In the genomic region with DNA sequence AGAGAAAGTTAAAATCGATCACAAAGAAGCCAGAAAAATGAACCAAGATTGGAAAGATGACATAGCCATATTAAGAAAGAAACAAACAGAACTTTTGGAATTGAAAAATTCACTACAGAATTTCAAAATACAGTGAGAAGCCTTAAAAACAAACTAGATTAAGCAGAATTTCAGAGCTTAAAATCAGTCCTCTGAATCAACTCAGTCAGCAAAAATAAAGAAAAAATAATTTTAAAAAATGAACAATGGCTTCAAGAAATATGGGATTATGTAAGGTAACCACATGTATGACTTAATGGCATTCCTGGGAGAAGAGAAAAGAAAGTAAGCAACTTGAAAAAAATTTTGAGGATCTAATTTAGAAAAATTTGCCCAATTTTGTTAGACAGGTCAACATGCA, we compare ENCODE assay signal across 3 cellular contexts.
TF ChIP-seq lines count a peak whose summit lies in the region.

No MANE protein-coding gene starts in this region.

TF ChIP-seq in HepG2, 621 proteins besides CTCF, POLR2A, EP300 and RAD21 (continues in another document):
- TF ChIP-seq SALL2 (CRISPR knock-in tag; IDR thresholded peaks at IDR 0.05) = no peak
- TF ChIP-seq SRSF9 (IDR thresholded peaks at IDR 0.05; ENCODE audit: borderline replicate concordance, insufficient read depth, low read depth, low read length, poor library complexity, severe bottlenecking) = no peak
- TF ChIP-seq MAFF (IDR thresholded peaks at IDR 0.05; ENCODE audit: low read depth, low read length) = peak; percentile 44
- TF ChIP-seq SUZ12 (IDR thresholded peaks at IDR 0.05; ENCODE audit: low read depth, low read length) = no peak
- no peak for TF ChIP-seq ZSCAN29 (CRISPR knock-in tag; conservative IDR thresholded peaks at IDR 0.05)
- TF ChIP-seq ZNF724P (CRISPR knock-in tag; IDR thresholded peaks at IDR 0.05; ENCODE audit: borderline replicate concordance) = no peak
- peak; percentile 39 to 71; a peak in 3 of 4 replicates for TF ChIP-seq MAFK (conservative IDR thresholded peaks at IDR 0.05 in 1 of 2, IDR thresholded peaks at IDR 0.05 in 1 of 2; ENCODE audit: low read length in 2 of 2)
- TF ChIP-seq, protein P1, sequence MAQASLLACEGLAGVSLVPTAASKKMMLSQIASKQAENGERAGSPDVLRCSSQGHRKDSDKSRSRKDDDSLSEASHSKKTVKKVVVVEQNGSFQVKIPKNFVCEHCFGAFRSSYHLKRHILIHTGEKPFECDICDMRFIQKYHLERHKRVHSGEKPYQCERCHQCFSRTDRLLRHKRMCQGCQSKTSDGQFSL (CRISPR knock-in tag; IDR thresholded peaks at IDR 0.05) = no peak
- TF ChIP-seq IRF2 (CRISPR knock-in tag; IDR thresholded peaks at IDR 0.05) = no peak
- no peak for TF ChIP-seq IKZF4 (CRISPR knock-in tag; IDR thresholded peaks at IDR 0.05; ENCODE audit: borderline replicate concordance, low read depth, not compliant biosample characterization)
- no peak for TF ChIP-seq NR2C2 (CRISPR knock-in tag; IDR thresholded peaks at IDR 0.05; ENCODE audit: borderline replicate concordance)
- no peak for TF ChIP-seq ZBTB38 (CRISPR knock-in tag; IDR thresholded peaks at IDR 0.05)
- no peak for TF ChIP-seq ZC3H13 (CRISPR knock-in tag; IDR thresholded peaks at IDR 0.05)
- TF ChIP-seq ZNF552 (CRISPR knock-in tag; IDR thresholded peaks at IDR 0.05; ENCODE audit: borderline replicate concordance) = no peak
- no peak for TF ChIP-seq ZNF7 (CRISPR knock-in tag; IDR thresholded peaks at IDR 0.05)
- no peak for TF ChIP-seq AHDC1 (CRISPR knock-in tag; IDR thresholded peaks at IDR 0.05; ENCODE audit: borderline replicate concordance)

TF ChIP-seq in A549, 52 proteins besides CTCF, POLR2A, EP300 and RAD21:
- TF ChIP-seq, protein P2, sequence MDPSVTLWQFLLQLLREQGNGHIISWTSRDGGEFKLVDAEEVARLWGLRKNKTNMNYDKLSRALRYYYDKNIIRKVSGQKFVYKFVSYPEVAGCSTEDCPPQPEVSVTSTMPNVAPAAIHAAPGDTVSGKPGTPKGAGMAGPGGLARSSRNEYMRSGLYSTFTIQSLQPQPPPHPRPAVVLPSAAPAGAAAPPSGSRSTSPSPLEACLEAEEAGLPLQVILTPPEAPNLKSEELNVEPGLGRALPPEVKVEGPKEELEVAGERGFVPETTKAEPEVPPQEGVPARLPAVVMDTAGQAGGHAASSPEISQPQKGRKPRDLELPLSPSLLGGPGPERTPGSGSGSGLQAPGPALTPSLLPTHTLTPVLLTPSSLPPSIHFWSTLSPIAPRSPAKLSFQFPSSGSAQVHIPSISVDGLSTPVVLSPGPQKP (IDR thresholded peaks at IDR 0.05; ENCODE audit: low read depth, low read length) = no peak
- TF ChIP-seq EHF (CRISPR knock-in tag; IDR thresholded peaks at IDR 0.05) = no peak
- TF ChIP-seq MAFK (IDR thresholded peaks at IDR 0.05; ENCODE audit: partially characterized antibody) = peak; percentile 25
- TF ChIP-seq HES2 (IDR thresholded peaks at IDR 0.05) = no peak
- TF ChIP-seq CBX2 (IDR thresholded peaks at IDR 0.05; ENCODE audit: borderline replicate concordance, low read depth) = no peak
TF ChIP-seq in A549: peak in this region for 1.

TF ChIP-seq in K562, 482 proteins besides CTCF, POLR2A, EP300 and RAD21:
- no peak for TF ChIP-seq NFIX (CRISPR knock-in tag; IDR thresholded peaks at IDR 0.05; ENCODE audit: low read depth)
- no peak for TF ChIP-seq MED1 (CRISPR knock-in tag; IDR thresholded peaks at IDR 0.05; ENCODE audit: borderline replicate concordance)
- TF ChIP-seq, protein P3, sequence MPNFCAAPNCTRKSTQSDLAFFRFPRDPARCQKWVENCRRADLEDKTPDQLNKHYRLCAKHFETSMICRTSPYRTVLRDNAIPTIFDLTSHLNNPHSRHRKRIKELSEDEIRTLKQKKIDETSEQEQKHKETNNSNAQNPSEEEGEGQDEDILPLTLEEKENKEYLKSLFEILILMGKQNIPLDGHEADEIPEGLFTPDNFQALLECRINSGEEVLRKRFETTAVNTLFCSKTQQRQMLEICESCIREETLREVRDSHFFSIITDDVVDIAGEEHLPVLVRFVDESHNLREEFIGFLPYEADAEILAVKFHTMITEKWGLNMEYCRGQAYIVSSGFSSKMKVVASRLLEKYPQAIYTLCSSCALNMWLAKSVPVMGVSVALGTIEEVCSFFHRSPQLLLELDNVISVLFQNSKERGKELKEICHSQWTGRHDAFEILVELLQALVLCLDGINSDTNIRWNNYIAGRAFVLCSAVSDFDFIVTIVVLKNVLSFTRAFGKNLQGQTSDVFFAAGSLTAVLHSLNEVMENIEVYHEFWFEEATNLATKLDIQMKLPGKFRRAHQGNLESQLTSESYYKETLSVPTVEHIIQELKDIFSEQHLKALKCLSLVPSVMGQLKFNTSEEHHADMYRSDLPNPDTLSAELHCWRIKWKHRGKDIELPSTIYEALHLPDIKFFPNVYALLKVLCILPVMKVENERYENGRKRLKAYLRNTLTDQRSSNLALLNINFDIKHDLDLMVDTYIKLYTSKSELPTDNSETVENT (CRISPR knock-in tag; IDR thresholded peaks at IDR 0.05) = no peak
- TF ChIP-seq SAFB2 (IDR thresholded peaks at IDR 0.05; ENCODE audit: borderline replicate concordance, low read depth, low read length, severe bottlenecking) = no peak
- TF ChIP-seq MIER1 (IDR thresholded peaks at IDR 0.05; ENCODE audit: low read depth) = no peak
- no peak for TF ChIP-seq ELK3 (CRISPR knock-in tag; IDR thresholded peaks at IDR 0.05)
- TF ChIP-seq KAT2B (IDR thresholded peaks at IDR 0.05; ENCODE audit: low read depth, low read length) = no peak
- TF ChIP-seq BACH1 (tag; IDR thresholded peaks at IDR 0.05) = no peak
- no peak for TF ChIP-seq ZBTB7A (IDR thresholded peaks at IDR 0.05; ENCODE audit: borderline replicate concordance, control insufficient read depth, low read depth, low read length)
- TF ChIP-seq KDM1A (IDR thresholded peaks at IDR 0.05) = no peak
- TF ChIP-seq STAT5B (CRISPR knock-in tag; IDR thresholded peaks at IDR 0.05) = no peak
- peak; percentile 60; the same call in 1 of the 2 replicates for TF ChIP-seq ZNF316 (IDR thresholded peaks at IDR 0.05)
- peak; percentile 38; the same call in 1 of the 2 replicates for TF ChIP-seq C11orf30 (IDR thresholded peaks at IDR 0.05; ENCODE audit: low read depth)
- TF ChIP-seq SAFB (IDR thresholded peaks at IDR 0.05; ENCODE audit: borderline replicate concordance, low read depth, low read length) = no peak
